ENCODE assay signal across 18 cellular contexts in genomic region chr1:181984006-181984405, GRCh38.
DNase-seq lines count a peak whose midpoint lies in the region; ATAC-seq lines count a peak whose summit lies in the region.
"Had no signal": no experiment of that assay in that cellular context is flagged by ENCODE, and none has a peak within 500 bp of the region (broad histone marks: within the 10 kb centered on the region; RNA-seq: fewer than 3 reads in every experiment).

No MANE protein-coding gene starts in this region.

- in situ Hi-C loops in G401 (cut with HindIII; ENCODE audit: low sequenced_read_pairs) = no loop called here

- intact Hi-C loops in left cardiac atrium (cut with DNase I) = no loop called here

- H3K27ac ChIP-seq in cingulate gyrus (ENCODE audit: low read depth, low read length) = peak overlapping the region; percentile 66
- H3K27ac ChIP-seq: BLaER1 treated with 17β-estradiol and CSF1 and Interleukin-3, amounts not matched to agents 10 nM and 100 nM; GM23248; HL-60 had no signal

- ATAC-seq in HG03175 (IDR thresholded peaks at IDR 0.05; ENCODE audit: unreplicated experiment) (no peak), left cardiac atrium (no peak)
- ATAC-seq: CD8-positive, alpha-beta T cell had no signal

- DNase-seq in G401 (ENCODE audit: low spot score) = peak; percentile 14
- DNase-seq in middle frontal gyrus (ENCODE audit: extremely low spot score, low spot score) = peak; percentile 32
- DNase-seq in SIG-M5 treated with dmso at 0.1 percent for 504 hours (lab: John Stamatoyannopoulos, UW; ENCODE audit: unreplicated experiment) = no peak
- DNase-seq in activated CD8-positive, alpha-beta memory T cell treated with anti-CD3 and anti-CD28 coated beads for 24 hours = no peak
- no peak for DNase-seq in left cardiac atrium
- DNase-seq: 8988T; Calu3; CD8-positive, alpha-beta T cell; DMS53; DND-41; EL; GM23248; HCEC 1CT; IMR-90 had no signal

Comparison
In these comparisons a context has a peak if more than half of its experiments do, and no peak if none do; other contexts are left out.
1. DNase-seq: peak in G401 (single experiment) and middle frontal gyrus (single experiment); none in SIG-M5 treated with dmso at 0.1 percent for 504 hours (single experiment), activated CD8-positive, alpha-beta memory T cell treated with anti-CD3 and anti-CD28 coated beads for 24 hours (single experiment) and left cardiac atrium (single experiment).